Comparison of ENCODE assay signal across 15 cellular contexts in the genomic region with DNA sequence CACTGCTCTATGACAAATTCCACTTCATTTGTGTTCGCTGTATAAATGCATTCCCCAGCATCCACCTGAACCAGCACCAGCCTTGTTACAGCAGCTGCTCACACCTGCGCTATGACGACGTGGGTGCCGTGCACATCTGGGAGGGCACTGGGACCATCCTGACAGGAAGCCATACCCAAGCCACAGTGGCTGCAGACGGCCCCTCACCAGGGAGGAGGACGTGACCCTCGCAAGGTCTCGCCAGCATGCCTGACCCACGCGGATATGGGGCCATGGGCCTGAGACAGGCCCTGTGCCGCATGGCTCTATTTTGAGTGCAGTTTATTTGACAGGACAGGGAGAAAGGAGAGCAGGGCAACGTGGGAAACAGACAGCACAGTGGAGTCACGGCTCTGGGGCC.
DNase-seq lines count a peak whose midpoint lies in the region; ATAC-seq, FAIRE-seq and TF ChIP-seq lines count a peak whose summit lies in the region.
"Had no signal": no experiment of that assay in that cellular context is flagged by ENCODE, and none has a peak within 500 bp of the region (broad histone marks: within the 10 kb centered on the region; RNA-seq: fewer than 3 reads in every experiment).

No MANE protein-coding gene starts in this region.

- H3K14ac ChIP-seq in H1 (ENCODE audit: insufficient read length), result no peak overlapping the region

- H4K8ac ChIP-seq in H1 (ENCODE audit: extremely low read depth, insufficient read depth, low read length), result no peak overlapping the region

- H3K9me3 ChIP-seq in H1 (ENCODE audit: insufficient read depth in 2 of 2, low read depth in 1 of 2, low read length in 1 of 2) (no peaks in the 10 kb centered on the region), aorta (ENCODE audit: control insufficient read depth, low read length) (peaks cover 3% of the 10 kb centered on the region)
- H3K9me3 ChIP-seq in naive thymus-derived CD4-positive, alpha-beta T cell (ENCODE audit: control insufficient read depth in 2 of 3, low read length in 3 of 3), result peaks cover 0 to 7% (median 4%) of the 10 kb centered on the region in 3 experiments
- H3K9me3 ChIP-seq: SJCRH30 had no signal

- no peak overlapping the region for H4K5ac ChIP-seq in H1 (ENCODE audit: insufficient read length, low read depth, low read length)

- WGBS in H1 (ENCODE audit: extremely low coverage in 1 of 2, insufficient coverage in 1 of 2, insufficient read length in 1 of 2, insufficient replicate concordance in 2 of 2, low coverage in 1 of 2, low lambda C conversion rate in 2 of 2, missing lambda C conversion rate in 1 of 2), 2 experiments, result 89% methylated on average over 13 of the region's 14 CpGs; no CpG with 5 or more reads in 1 of the 2 experiments
- WGBS in aorta, 2 donors, result 83% methylated on average over 14 of the region's 14 CpGs

- TF ChIP-seq RAD21 in H1 (IDR thresholded peaks at IDR 0.05 in 1 of 2, conservative IDR thresholded peaks at IDR 0.05 in 1 of 2; ENCODE audit: low read depth in 2 of 2, low read length in 2 of 2), result no peak

- H3K4me3 Mint-ChIP-seq in stimulated activated naive CD8-positive, alpha-beta T cell treated with anti-CD3 and anti-CD28 coated beads, Interleukin-15, amount 100 ng/mL, for 72 hours, result peak overlapping the region in 1 of 2 donors; percentile 46
- peak overlapping the region in 6 of 10 donors; percentile 32 to 67 (median 49) for H3K4me3 Mint-ChIP-seq in naive thymus-derived CD4-positive, alpha-beta T cell

- H3K27ac ChIP-seq in H1 (ENCODE audit: low read depth, low read length), result no peak overlapping the region
- H3K27ac ChIP-seq in naive thymus-derived CD4-positive, alpha-beta T cell (ENCODE audit: low read depth, low read length), result no peak overlapping the region
- H3K27ac ChIP-seq in aorta (ENCODE audit: low read depth in 1 of 2, low read length in 2 of 2), result no peak overlapping the region
- H3K27ac ChIP-seq: breast epithelium had no signal

- H2AK5ac ChIP-seq in H1 (ENCODE audit: low read depth, low read length), result peak overlapping the region; percentile 26; the same call in 1 of the 2 replicates

- no peaks in the 10 kb centered on the region for H3K23me2 ChIP-seq in H1 (ENCODE audit: low read depth, low read length)

- H3K9ac ChIP-seq in H1 (replicated peaks in 1 of 4; ENCODE audit: extremely low read depth in 1 of 4, low read depth in 3 of 4, low read length in 3 of 4), result no peak overlapping the region

- H2AFZ ChIP-seq in H1 (ENCODE audit: low read length), result no peak overlapping the region

- no peaks in the 10 kb centered on the region; a peak in 1 of 4 replicates for H3K79me2 ChIP-seq in H1 (ENCODE audit: control insufficient read depth in 1 of 2, insufficient read depth in 2 of 2, low read length in 2 of 2)

- no peak overlapping the region for H2BK12ac ChIP-seq in H1 (ENCODE audit: low read depth, low read length)

- H3K18ac ChIP-seq in H1 (ENCODE audit: extremely low read depth, low read length), result no peak overlapping the region; the same call in 1 of the 2 replicates

- peak; percentile 13 for ATAC-seq in stimulated activated naive CD8-positive, alpha-beta T cell treated with anti-CD3 and anti-CD28 coated beads, Interleukin-15, amount 100 ng/mL, for 72 hours
- no peak for ATAC-seq in stimulated activated naive CD8-positive, alpha-beta T cell treated with anti-CD3 and anti-CD28 coated beads, Interleukin-15, Interleukin-2, amounts not matched to agents 100 U/mL and 50 U/mL, for 24 hours
- peak; percentile 8 for ATAC-seq in naive thymus-derived CD4-positive, alpha-beta T cell
- ATAC-seq in aorta (ENCODE audit: low FRiP score), result no peak
- ATAC-seq in GM21447 (IDR thresholded peaks at IDR 0.05; ENCODE audit: unreplicated experiment), result no peak

- H3K27ac Mint-ChIP-seq in stimulated activated naive CD8-positive, alpha-beta T cell treated with anti-CD3 and anti-CD28 coated beads, Interleukin-15, amount 100 ng/mL, for 72 hours, result no peak overlapping the region
- peak overlapping the region in 5 of 9 donors; percentile 17 to 86 (median 65) for H3K27ac Mint-ChIP-seq in naive thymus-derived CD4-positive, alpha-beta T cell
- H3K27ac Mint-ChIP-seq: IgD-negative memory B cell had no signal

- no peak overlapping the region for H3K4me2 ChIP-seq in H1 (ENCODE audit: insufficient read depth in 1 of 2, low read depth in 2 of 2, low read length in 2 of 2)

- no peak overlapping the region for H3K23ac ChIP-seq in H1 (ENCODE audit: insufficient read length)

- peaks cover 9 to 25% (median 22%) of the 10 kb centered on the region in 5 donors for H3K36me3 Mint-ChIP-seq in naive thymus-derived CD4-positive, alpha-beta T cell

- FAIRE-seq in H1 (lab: Jason Lieb, UNC), result no peak

- H3K79me1 ChIP-seq in H1 (ENCODE audit: low read depth, low read length), result peaks cover 6% of the 10 kb centered on the region

- TF ChIP-seq POLR2A in H1 (IDR thresholded peaks at IDR 0.05; ENCODE audit: control extremely low read depth in 1 of 2, low read depth in 2 of 2, low read length in 2 of 2), result no peak

- H3K4ac ChIP-seq in H1 (replicated peaks; ENCODE audit: insufficient read length, low read depth, low read length), result no peak overlapping the region

- H3K36me3 ChIP-seq in H1 (ENCODE audit: control insufficient read depth in 2 of 4, insufficient read depth in 4 of 4, low read length in 3 of 4) (no peaks in the 10 kb centered on the region), aorta (ENCODE audit: control insufficient read depth in 1 of 2, insufficient read depth in 2 of 2, low read length in 1 of 2) (no peaks in the 10 kb centered on the region)
- no peaks in the 10 kb centered on the region for H3K36me3 ChIP-seq in naive thymus-derived CD4-positive, alpha-beta T cell (ENCODE audit: control insufficient read depth in 2 of 3, insufficient read depth in 3 of 3, low read length in 3 of 3)
- H3K36me3 ChIP-seq: breast epithelium, SJCRH30 had no signal

- H4K91ac ChIP-seq in H1 (replicated peaks; ENCODE audit: insufficient read length, low read length), result no peak overlapping the region

- no peak for TF ChIP-seq EP300 in H1 (IDR thresholded peaks at IDR 0.05; ENCODE audit: borderline replicate concordance in 1 of 2, low read depth in 2 of 2, low read length in 2 of 2)

- H2BK20ac ChIP-seq in H1 (ENCODE audit: low read length), result no peak overlapping the region

- POLR2A ChIA-PET in H1 (lab: Charles Lee; ENCODE audit: partially characterized antibody), result no interaction called here
- POLR2A ChIA-PET in naive thymus-derived CD4-positive, alpha-beta T cell (lab: Charles Lee), result no interaction called here

- no peak overlapping the region for H2BK15ac ChIP-seq in H1 (ENCODE audit: low read length)

- peaks cover 0 to 16% (median 3%) of the 10 kb centered on the region in 4 experiments; a peak in 2 of 7 replicates for H3K4me1 ChIP-seq in H1 (replicated peaks in 1 of 4; ENCODE audit: control insufficient read depth in 3 of 4, insufficient read depth in 4 of 4, low read length in 3 of 4)
- peaks cover 17% of the 10 kb centered on the region in 2 donors for H3K4me1 ChIP-seq in naive thymus-derived CD4-positive, alpha-beta T cell (ENCODE audit: control insufficient read depth in 2 of 2, insufficient read depth in 2 of 2, low read length in 2 of 2)
- no peaks in the 10 kb centered on the region for H3K4me1 ChIP-seq in aorta (ENCODE audit: control insufficient read depth in 1 of 2, insufficient read depth in 2 of 2, low read length in 2 of 2)
- H3K4me1 ChIP-seq: breast epithelium had no signal

- H2BK120ac ChIP-seq in H1 (replicated peaks; ENCODE audit: low read depth, low read length), result no peak overlapping the region

- peak overlapping the region; percentile 61; the same call in 1 of the 2 replicates for H2BK5ac ChIP-seq in H1 (ENCODE audit: low read depth, low read length)

- H3K27me3 ChIP-seq in H1 (replicated peaks in 1 of 4; ENCODE audit: control insufficient read depth in 3 of 4, extremely low read depth in 1 of 4, insufficient read depth in 3 of 4, low read length in 3 of 4), result no peaks in the 10 kb centered on the region
- no peaks in the 10 kb centered on the region for H3K27me3 ChIP-seq in naive thymus-derived CD4-positive, alpha-beta T cell (ENCODE audit: control insufficient read depth in 2 of 2, insufficient read depth in 2 of 2, low read length in 2 of 2)
- H3K27me3 ChIP-seq in aorta (ENCODE audit: control insufficient read depth in 1 of 2, insufficient read depth in 2 of 2, low read length in 1 of 2), result no peaks in the 10 kb centered on the region
- H3K27me3 ChIP-seq: breast epithelium, SJCRH30 had no signal

- no peak for DNase-seq in stimulated activated naive CD8-positive, alpha-beta T cell treated with anti-CD3 and anti-CD28 coated beads, Interleukin-15, amount 100 ng/mL, for 72 hours
- DNase-seq in stimulated activated naive CD8-positive, alpha-beta T cell treated with anti-CD3 and anti-CD28 coated beads, Interleukin-15, Interleukin-2, amounts not matched to agents 100 U/mL and 50 U/mL, for 24 hours, result no peak
- DNase-seq in H1 (ENCODE audit: low read depth in 1 of 2, low spot score in 2 of 2) (no peak), aorta (peak; percentile 26 to 44), HT-29 (ENCODE audit: low spot score) (no peak)
- DNase-seq in naive thymus-derived CD4-positive, alpha-beta T cell, result peak in 1 of 9 donors; percentile 6
- no peak for DNase-seq in stimulated activated CD4-positive, alpha-beta T cell treated with anti-CD3 and anti-CD28 coated beads, Interleukin-2, amount 100 ng/mL, for 24 hours
- DNase-seq: DMS153; effector CD8-positive, alpha-beta T cell; NK-92 treated with Interleukin-12 subunit alpha and Interleukin-12 subunit beta, amount 100 ng/mL, for 24 hours; stimulated activated naive CD4-positive, alpha-beta T cell treated with Interleukin-2 at 50 U/mL for 16 hours had no signal

- H3K4me1 Mint-ChIP-seq in stimulated activated naive CD8-positive, alpha-beta T cell treated with anti-CD3 and anti-CD28 coated beads, Interleukin-15, amount 100 ng/mL, for 72 hours, result peaks cover 37% of the 10 kb centered on the region
- H3K4me1 Mint-ChIP-seq in naive thymus-derived CD4-positive, alpha-beta T cell, result peaks cover 17 to 37% (median 30%) of the 10 kb centered on the region in 7 donors

- H3K27me3 Mint-ChIP-seq in stimulated activated naive CD8-positive, alpha-beta T cell treated with anti-CD3 and anti-CD28 coated beads, Interleukin-15, amount 100 ng/mL, for 72 hours, result no peaks in the 10 kb centered on the region
- H3K27me3 Mint-ChIP-seq in naive thymus-derived CD4-positive, alpha-beta T cell, result no peaks in the 10 kb centered on the region
- H3K27me3 Mint-ChIP-seq: IgD-negative memory B cell had no signal

- no peak overlapping the region for H3K56ac ChIP-seq in H1 (replicated peaks; ENCODE audit: insufficient read length, low read depth, low read length)

- CTCF ChIA-PET in H1 (lab: Charles Lee; ENCODE audit: partially characterized antibody), result interaction anchor here (0.9 to 2.3 kb wide), 3 partner anchors 10 to 13 kb away, joined by 4 to 7 read pairs (median 4); no protein-coding TSS in a partner anchor
- CTCF ChIA-PET in naive thymus-derived CD4-positive, alpha-beta T cell (lab: Charles Lee), result interaction anchor here (0.6 kb wide), 1 partner anchor 149 kb away, joined by 3 read pairs; no protein-coding TSS in a partner anchor

- intact Hi-C loops in naive thymus-derived CD4-positive, alpha-beta T cell (cut with micrococcal nuclease), result loop anchor here (5.0 to 10.0 kb wide), 3 partner anchors 44 to 73 kb away; no protein-coding TSS in a partner anchor
- intact Hi-C loops in aorta (cut with DNase I), result no loop called here

- TF ChIP-seq CTCF in H1 (IDR thresholded peaks at IDR 0.05; ENCODE audit: control extremely low read depth in 1 of 3, insufficient read depth in 1 of 3, low read depth in 1 of 3, low read length in 3 of 3), result no peak

- H3K9me3 Mint-ChIP-seq in stimulated activated naive CD8-positive, alpha-beta T cell treated with anti-CD3 and anti-CD28 coated beads, Interleukin-15, amount 100 ng/mL, for 72 hours, result peaks cover 11 to 17% of the 10 kb centered on the region in 2 donors
- peaks cover 4 to 29% (median 10%) of the 10 kb centered on the region in 11 donors for H3K9me3 Mint-ChIP-seq in naive thymus-derived CD4-positive, alpha-beta T cell

- H4K20me1 ChIP-seq in H1 (replicated peaks in 1 of 2; ENCODE audit: control insufficient read depth in 1 of 2, insufficient read depth in 2 of 2, low read length in 2 of 2), result peaks cover 0 to 5% of the 10 kb centered on the region in 2 experiments

- H3K4me3 ChIP-seq in H1 (ENCODE audit: extremely low read depth in 1 of 4, insufficient read depth in 2 of 4, low read depth in 3 of 4, low read length in 4 of 4), result no peak overlapping the region
- no peak overlapping the region for H3K4me3 ChIP-seq in naive thymus-derived CD4-positive, alpha-beta T cell (ENCODE audit: low read length)
- no peak overlapping the region for H3K4me3 ChIP-seq in aorta (ENCODE audit: low read length in 2 of 2)
- H3K4me3 ChIP-seq: breast epithelium had no signal

Comparison
In these comparisons a context has a peak if more than half of its experiments do, and no peak if none do; other contexts are left out.
1. ATAC-seq: peak in stimulated activated naive CD8-positive, alpha-beta T cell treated with anti-CD3 and anti-CD28 coated beads, Interleukin-15, amount 100 ng/mL, for 72 hours (single experiment) and naive thymus-derived CD4-positive, alpha-beta T cell (single experiment); none in stimulated activated naive CD8-positive, alpha-beta T cell treated with anti-CD3 and anti-CD28 coated beads, Interleukin-15, Interleukin-2, amounts not matched to agents 100 U/mL and 50 U/mL, for 24 hours (single experiment), aorta (single experiment) and GM21447 (single experiment).
2. DNase-seq: peak in aorta (2 of 2); none in stimulated activated naive CD8-positive, alpha-beta T cell treated with anti-CD3 and anti-CD28 coated beads, Interleukin-15, amount 100 ng/mL, for 72 hours (0 of 2), stimulated activated naive CD8-positive, alpha-beta T cell treated with anti-CD3 and anti-CD28 coated beads, Interleukin-15, Interleukin-2, amounts not matched to agents 100 U/mL and 50 U/mL, for 24 hours (single experiment), H1 (0 of 2), stimulated activated CD4-positive, alpha-beta T cell treated with anti-CD3 and anti-CD28 coated beads, Interleukin-2, amount 100 ng/mL, for 24 hours (0 of 2) and HT-29 (single experiment).
3. H3K27ac Mint-ChIP-seq: peak in naive thymus-derived CD4-positive, alpha-beta T cell (5 of 9); none in stimulated activated naive CD8-positive, alpha-beta T cell treated with anti-CD3 and anti-CD28 coated beads, Interleukin-15, amount 100 ng/mL, for 72 hours (0 of 2).
4. intact Hi-C loops: an anchor here in naive thymus-derived CD4-positive, alpha-beta T cell (5.0 to 10.0 kb wide); none called in aorta.